ENCODE assay signal across 15 cellular contexts in genomic region chr19:42271861-42272534, GRCh38. TPM values are rescaled to one million over a fixed set of nuclear protein-coding genes. Genes with fewer than 3 reads are reported as not detected.
DNase-seq lines count a peak whose midpoint lies in the region; ATAC-seq and TF ChIP-seq lines count a peak whose summit lies in the region.
"Had no signal": no experiment of that assay in that cellular context is flagged by ENCODE, and none has a peak within 500 bp of the region (broad histone marks: within the 10 kb centered on the region; RNA-seq: fewer than 3 reads in every experiment).

No MANE protein-coding gene starts in this region.

- H3K9ac ChIP-seq in liver (ENCODE audit: low read depth in 1 of 2, low read length in 2 of 2), result no peak overlapping the region

- H3K4me3 ChIP-seq in RWPE2 (ENCODE audit: severe bottlenecking) (no peak overlapping the region), liver (ENCODE audit: low read depth in 1 of 3, low read length in 3 of 3) (no peak overlapping the region), suprapubic skin (no peak overlapping the region), MG63 (no peak overlapping the region)
- H3K4me3 ChIP-seq: stomach had no signal

- no peaks in the 10 kb centered on the region for H3K9me3 Mint-ChIP-seq in activated naive CD4-positive, alpha-beta T cell treated with anti-CD3 and anti-CD28 coated beads for 36 hours
- no peaks in the 10 kb centered on the region for H3K9me3 Mint-ChIP-seq in activated naive CD4-positive, alpha-beta T cell treated with anti-CD3 and anti-CD28 coated beads, Interleukin-2, amount 10 ng/mL, durations not matched to agents 7 days and 5 days
- H3K9me3 Mint-ChIP-seq: naive B cell had no signal

- peaks cover 52% of the 10 kb centered on the region for H3K4me1 Mint-ChIP-seq in activated naive CD4-positive, alpha-beta T cell treated with anti-CD3 and anti-CD28 coated beads for 36 hours (ENCODE audit: low read depth)
- H3K4me1 Mint-ChIP-seq in activated naive CD4-positive, alpha-beta T cell treated with anti-CD3 and anti-CD28 coated beads, Interleukin-2, amount 10 ng/mL, durations not matched to agents 7 days and 5 days, result peaks cover 56% of the 10 kb centered on the region

- no peak for TF ChIP-seq POLR2A in suprapubic skin (IDR thresholded peaks at IDR 0.05)

- peak overlapping the region; percentile 99 for H3K27ac Mint-ChIP-seq in activated naive CD4-positive, alpha-beta T cell treated with anti-CD3 and anti-CD28 coated beads for 36 hours
- no peak overlapping the region for H3K27ac Mint-ChIP-seq in activated naive CD4-positive, alpha-beta T cell treated with anti-CD3 and anti-CD28 coated beads, Interleukin-2, amount 10 ng/mL, durations not matched to agents 7 days and 5 days

- no peaks in the 10 kb centered on the region for H3K27me3 Mint-ChIP-seq in activated naive CD4-positive, alpha-beta T cell treated with anti-CD3 and anti-CD28 coated beads for 36 hours (ENCODE audit: low read depth)
- no peaks in the 10 kb centered on the region for H3K27me3 Mint-ChIP-seq in activated naive CD4-positive, alpha-beta T cell treated with anti-CD3 and anti-CD28 coated beads, Interleukin-2, amount 10 ng/mL, durations not matched to agents 7 days and 5 days
- H3K27me3 Mint-ChIP-seq: naive B cell had no signal

- H3K4me1 ChIP-seq in RWPE2 (ENCODE audit: insufficient read depth, poor library complexity, severe bottlenecking), result peaks cover 14% of the 10 kb centered on the region
- peaks cover 6 to 44% (median 23%) of the 10 kb centered on the region in 4 donors for H3K4me1 ChIP-seq in liver (ENCODE audit: control insufficient read depth in 4 of 4, insufficient read depth in 4 of 4, low read length in 3 of 4)
- H3K4me1 ChIP-seq in suprapubic skin, result peaks cover 60% of the 10 kb centered on the region

- intact Hi-C loops in activated naive CD4-positive, alpha-beta T cell treated with anti-CD3 and anti-CD28 coated beads for 36 hours (cut with micrococcal nuclease), result no loop called here

- no peak for DNase-seq in activated naive CD4-positive, alpha-beta T cell treated with anti-CD3 and anti-CD28 coated beads for 36 hours
- no peak for DNase-seq in activated naive CD4-positive, alpha-beta T cell treated with anti-CD3 and anti-CD28 coated beads, Interleukin-2, amount 10 ng/mL, durations not matched to agents 7 days and 5 days
- DNase-seq in RWPE2 (ENCODE audit: low spot score), result peak; percentile 51
- DNase-seq in suprapubic skin (ENCODE audit: low spot score in 2 of 2), result peak; percentile 67 to 78
- no peak for DNase-seq in CD1c-positive myeloid dendritic cell (ENCODE audit: extremely low spot score)
- DNase-seq in MG63, result no peak
- DNase-seq: activated CD4-positive, alpha-beta T cell treated with anti-CD3 and anti-CD28 coated beads for 48 hours; activated naive CD4-positive, alpha-beta T cell treated with anti-CD3 and anti-CD28 coated beads, Interleukin-2, amount 50 U/mL, for 16 hours; DMS53; naive B cell; NCI-H1694 treated with DMSO at 0.1 percent for 48 hours; RPMI8226; stomach had no signal

- H3K36me3 Mint-ChIP-seq in activated naive CD4-positive, alpha-beta T cell treated with anti-CD3 and anti-CD28 coated beads for 36 hours (ENCODE audit: low read depth), result peaks cover 14% of the 10 kb centered on the region
- H3K36me3 Mint-ChIP-seq in activated naive CD4-positive, alpha-beta T cell treated with anti-CD3 and anti-CD28 coated beads, Interleukin-2, amount 10 ng/mL, durations not matched to agents 7 days and 5 days, result peaks cover 27% of the 10 kb centered on the region
- H3K36me3 Mint-ChIP-seq: naive B cell had no signal

- no peak for ATAC-seq in RWPE2 (ENCODE audit: low read depth)
- no peak for ATAC-seq in HG03139 (IDR thresholded peaks at IDR 0.05; ENCODE audit: unreplicated experiment)

- no peaks in the 10 kb centered on the region for H3K9me3 ChIP-seq in RWPE2 (ENCODE audit: severe bottlenecking)
- H3K9me3 ChIP-seq in liver (ENCODE audit: control insufficient read depth in 4 of 4, low read length in 3 of 4), result no peaks in the 10 kb centered on the region
- H3K9me3 ChIP-seq in suprapubic skin, result no peaks in the 10 kb centered on the region
- no peaks in the 10 kb centered on the region for H3K9me3 ChIP-seq in MG63
- H3K9me3 ChIP-seq: stomach had no signal

- H3K4me3 Mint-ChIP-seq in activated naive CD4-positive, alpha-beta T cell treated with anti-CD3 and anti-CD28 coated beads for 36 hours, result no peak overlapping the region
- no peak overlapping the region for H3K4me3 Mint-ChIP-seq in activated naive CD4-positive, alpha-beta T cell treated with anti-CD3 and anti-CD28 coated beads, Interleukin-2, amount 10 ng/mL, durations not matched to agents 7 days and 5 days

- CTCF ChIA-PET in activated naive CD4-positive, alpha-beta T cell treated with anti-CD3 and anti-CD28 coated beads for 36 hours (lab: Charles Lee), result interaction anchor here (1.1 to 2.6 kb wide), 2 partner anchors 7 to 21 kb away, joined by 3 to 27 read pairs; no protein-coding TSS in a partner anchor
- CTCF ChIA-PET in activated naive CD4-positive, alpha-beta T cell treated with anti-CD3 and anti-CD28 coated beads, Interleukin-2, amount 10 ng/mL, durations not matched to agents 7 days and 5 days (lab: Charles Lee), result no interaction called here

- TF ChIP-seq RAD21 in liver (IDR thresholded peaks at IDR 0.05), result no peak

- H3K36me3 ChIP-seq in RWPE2 (ENCODE audit: low read depth) (peaks cover 27% of the 10 kb centered on the region), liver (ENCODE audit: control insufficient read depth in 4 of 4, insufficient read depth in 3 of 4, low read depth in 1 of 4, low read length in 3 of 4) (peaks cover 5 to 21% (median 12%) of the 10 kb centered on the region in 4 donors), suprapubic skin (peaks cover 29% of the 10 kb centered on the region), MG63 (peaks cover 37% of the 10 kb centered on the region)

- TF ChIP-seq CTCF in RWPE2 (IDR thresholded peaks at IDR 0.05; ENCODE audit: poor library complexity, severe bottlenecking), result no peak
- TF ChIP-seq CTCF in liver (IDR thresholded peaks at IDR 0.05; ENCODE audit: low read depth, low read length, missing input control), result no peak
- TF ChIP-seq CTCF in suprapubic skin (IDR thresholded peaks at IDR 0.05), result no peak

- H3K27ac ChIP-seq in RWPE2 (ENCODE audit: poor library complexity, severe bottlenecking), result peak overlapping the region; percentile 98
- peak overlapping the region; percentile 81 to 91 for H3K27ac ChIP-seq in liver (ENCODE audit: low read depth in 1 of 2, low read length in 2 of 2)
- peak overlapping the region; percentile 100 for H3K27ac ChIP-seq in suprapubic skin

- WGBS in liver, result 93% methylated on average over 35 of the region's 35 CpGs
- 87% methylated on average over 22 of the region's 35 CpGs for WGBS in suprapubic skin

- H3K27me3 ChIP-seq in RWPE2 (ENCODE audit: insufficient read depth, poor library complexity, severe bottlenecking) (no peaks in the 10 kb centered on the region), liver (ENCODE audit: control insufficient read depth in 4 of 4, insufficient read depth in 4 of 4, low read length in 3 of 4) (no peaks in the 10 kb centered on the region), suprapubic skin (no peaks in the 10 kb centered on the region), MG63 (no peaks in the 10 kb centered on the region)
- H3K27me3 ChIP-seq: stomach had no signal

- no peak for TF ChIP-seq EP300 in suprapubic skin (IDR thresholded peaks at IDR 0.05)

TF ChIP-seq in liver, 16 proteins besides CTCF, POLR2A, EP300 and RAD21 (continues in another document):
- TF ChIP-seq, protein P1, sequence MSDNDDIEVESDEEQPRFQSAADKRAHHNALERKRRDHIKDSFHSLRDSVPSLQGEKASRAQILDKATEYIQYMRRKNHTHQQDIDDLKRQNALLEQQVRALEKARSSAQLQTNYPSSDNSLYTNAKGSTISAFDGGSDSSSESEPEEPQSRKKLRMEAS (IDR thresholded peaks at IDR 0.05), result no peak
- TF ChIP-seq HNF4A (conservative IDR thresholded peaks at IDR 0.05) (no peak), JUND (IDR thresholded peaks at IDR 0.05) (no peak), FOXA2 (IDR thresholded peaks at IDR 0.05) (no peak), SP1 (IDR thresholded peaks at IDR 0.05) (no peak), YY1 (IDR thresholded peaks at IDR 0.05) (no peak), FOXA1 (IDR thresholded peaks at IDR 0.05) (no peak), HNF4G (IDR thresholded peaks at IDR 0.05) (no peak), NR2F2 (IDR thresholded peaks at IDR 0.05) (no peak)
- TF ChIP-seq, protein P2, sequence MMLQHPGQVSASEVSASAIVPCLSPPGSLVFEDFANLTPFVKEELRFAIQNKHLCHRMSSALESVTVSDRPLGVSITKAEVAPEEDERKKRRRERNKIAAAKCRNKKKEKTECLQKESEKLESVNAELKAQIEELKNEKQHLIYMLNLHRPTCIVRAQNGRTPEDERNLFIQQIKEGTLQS (IDR thresholded peaks at IDR 0.05), result no peak

RNA-seq across cellular contexts. Expression of gene CIC, which starts 2.9 kb away (rescaled TPM):
- total RNA-seq in activated naive CD4-positive, alpha-beta T cell treated with anti-CD3 and anti-CD28 coated beads for 36 hours, result 10 to 100 TPM; 60.2 to 61.5 TPM
- total RNA-seq in liver, result 10 to 100 TPM; 14.1 to 21.3 TPM
- polyA plus RNA-seq in liver, result 10 to 100 TPM in 1 of 2 donors, 1 to 10 TPM in 1; 5.6 to 20.4 TPM
- total RNA-seq in suprapubic skin, result 10 to 100 TPM; 57.5 to 91.6 (median 81.9) TPM
- total RNA-seq in MG63 (2014; rRNA removed; shearing (Covaris generic); ENCODE audit: low replicate concordance), result 5.9 and 15.8 TPM in 2 replicates

RNA-seq across cellular contexts. Expression of gene ERF, which starts 17.1 kb away (rescaled TPM):
- 10 to 100 TPM; 52.4 to 55.6 TPM for total RNA-seq in activated naive CD4-positive, alpha-beta T cell treated with anti-CD3 and anti-CD28 coated beads for 36 hours
- 10 to 100 TPM in 1 of 2 donors, 1 to 10 TPM in 1; 8.7 to 17.1 TPM for total RNA-seq in liver
- polyA plus RNA-seq in liver, result 10 to 100 TPM; 10.4 to 21.0 TPM
- total RNA-seq in suprapubic skin, result 10 to 100 TPM; 36.8 to 49.5 (median 45.8) TPM
- 78.3 and 168 TPM in 2 replicates for total RNA-seq in MG63 (2014; rRNA removed; shearing (Covaris generic); ENCODE audit: low replicate concordance)

RNA-seq across cellular contexts. Expression of gene GSK3A, which starts 29.6 kb away (rescaled TPM):
- total RNA-seq in activated naive CD4-positive, alpha-beta T cell treated with anti-CD3 and anti-CD28 coated beads for 36 hours, result 10 to 100 TPM; 31.1 to 33.8 TPM
- total RNA-seq in liver, result 10 to 100 TPM; 12.5 to 13.5 TPM
- polyA plus RNA-seq in liver, result 10 to 100 TPM in 1 of 2 donors, 1 to 10 TPM in 1; 5.9 to 23.1 TPM
- 10 to 100 TPM; 24.0 to 37.3 (median 28.3) TPM for total RNA-seq in suprapubic skin
- total RNA-seq in MG63 (2014; rRNA removed; shearing (Covaris generic); ENCODE audit: low replicate concordance), result 24.1 and 27.3 TPM in 2 replicates

RNA-seq across cellular contexts. Expression of gene PRR19, which starts 29.9 kb away (rescaled TPM):
- under 1 TPM; 0.27 to 0.43 TPM for total RNA-seq in activated naive CD4-positive, alpha-beta T cell treated with anti-CD3 and anti-CD28 coated beads for 36 hours
- under 1 TPM in 1 of 2 donors, not detected in 1; 0.42 TPM for total RNA-seq in liver
- polyA plus RNA-seq in liver, result under 1 TPM; 0.27 to 0.43 TPM
- 1 to 10 TPM in 2 of 4 donors, under 1 TPM in 2; 0.73 to 1.7 (median 1.1) TPM for total RNA-seq in suprapubic skin
- total RNA-seq in MG63 (2014; rRNA removed; shearing (Covaris generic); ENCODE audit: low replicate concordance), result 0.13 and 0.76 TPM in 2 replicates
- total RNA-seq: stomach had no signal

RNA-seq across cellular contexts. Expression of gene PAFAH1B3, which starts 30.4 kb away (rescaled TPM):
- 10 to 100 TPM; 36.6 TPM for total RNA-seq in activated naive CD4-positive, alpha-beta T cell treated with anti-CD3 and anti-CD28 coated beads for 36 hours
- total RNA-seq in liver (10 to 100 TPM in 1 of 2 donors, 1 to 10 TPM in 1; 2.7 to 35.8 TPM), suprapubic skin (10 to 100 TPM; 14.4 to 33.0 (median 18.9) TPM)
- 1 to 10 TPM; 6.4 to 6.7 TPM for polyA plus RNA-seq in liver
- total RNA-seq in MG63 (2014; rRNA removed; shearing (Covaris generic); ENCODE audit: low replicate concordance), result 80.0 and 88.3 TPM in 2 replicates

Comparison
In these comparisons a context has a peak if more than half of its experiments do, and no peak if none do; other contexts are left out.
1. DNase-seq: peak in RWPE2 (single experiment) and suprapubic skin (2 of 2); none in activated naive CD4-positive, alpha-beta T cell treated with anti-CD3 and anti-CD28 coated beads for 36 hours (single experiment), activated naive CD4-positive, alpha-beta T cell treated with anti-CD3 and anti-CD28 coated beads, Interleukin-2, amount 10 ng/mL, durations not matched to agents 7 days and 5 days (single experiment), CD1c-positive myeloid dendritic cell (single experiment) and MG63 (single experiment).
2. Peak in every context shown above with its lines, with median percentiles within 50 percentile points of each other: H3K27ac ChIP-seq.